In genomic region chr14:102507891-102508312, GRCh38 we compare ENCODE assay signal across 11 cellular contexts. TPM values are rescaled to one million over a fixed set of nuclear protein-coding genes. Genes with fewer than 3 reads are reported as not detected.
A peak's percentile ranks its signal among the peaks of the same experiment; 100 is the strongest.
DNase-seq lines count a peak whose midpoint lies in the region; TF ChIP-seq lines count a peak whose summit lies in the region.
"Had no signal": no experiment of that assay in that cellular context is flagged by ENCODE, and none has a peak within 500 bp of the region (broad histone marks: within the 10 kb centered on the region; RNA-seq: fewer than 3 reads in every experiment).

No MANE protein-coding gene starts in this region.

- H3K4me3 ChIP-seq in epithelial cell of esophagus (ENCODE audit: low read length) = peak overlapping the region; percentile 15

- peak overlapping the region; percentile 95 for H3K27ac Mint-ChIP-seq in progenitor cell of endocrine pancreas

- H3K9me3 Mint-ChIP-seq in progenitor cell of endocrine pancreas (ENCODE audit: low read depth) = no peaks in the 10 kb centered on the region

- no peaks in the 10 kb centered on the region for H3K27me3 Mint-ChIP-seq in progenitor cell of endocrine pancreas

- peak overlapping the region; percentile 76 for H3K4me3 Mint-ChIP-seq in progenitor cell of endocrine pancreas (ENCODE audit: low read depth)

- peak; percentile 24 for DNase-seq in NCI-H1694 treated with DMSO at 0.1 percent for 48 hours (lab: John Stamatoyannopoulos, UW)
- DNase-seq in NCI-H1694 (lab: John Stamatoyannopoulos, UW) = no peak
- peak; percentile 32 for DNase-seq in epithelial cell of esophagus (ENCODE audit: low read depth)
- DNase-seq in progenitor cell of endocrine pancreas (ENCODE audit: low spot score, unreplicated experiment) = no peak
- DNase-seq in NCI-H1417 (lab: John Stamatoyannopoulos, UW) = no peak
- no peak for DNase-seq in activated CD4-positive, CD25-positive, alpha-beta regulatory T cell treated with anti-CD3 and anti-CD28 coated beads, Interleukin-2, amount 50 U/mL, for 72 hours
- no peak for DNase-seq in NCI-H2196 (lab: John Stamatoyannopoulos, UW; ENCODE audit: unreplicated experiment)
- DNase-seq: ACHN; GM23248; stimulated activated CD8-positive, alpha-beta memory T cell treated with anti-CD3 and anti-CD28 coated beads, Interleukin-4, amount 100 ng/mL, for 48 hours had no signal

- peaks cover 4% of the 10 kb centered on the region for H3K36me3 Mint-ChIP-seq in progenitor cell of endocrine pancreas (ENCODE audit: insufficient read depth)

- peaks cover 15% of the 10 kb centered on the region for H3K4me1 Mint-ChIP-seq in progenitor cell of endocrine pancreas (ENCODE audit: low read depth)

- TF ChIP-seq CTCF in LNCAP (IDR thresholded peaks at IDR 0.05) = peak; percentile 28; the same call in 1 of the 2 replicates
- peak; percentile 39 for TF ChIP-seq CTCF in epithelial cell of esophagus (IDR thresholded peaks at IDR 0.05; ENCODE audit: insufficient read depth, low read depth, low read length, missing control alignments)
- TF ChIP-seq CTCF in progenitor cell of endocrine pancreas (IDR thresholded peaks at IDR 0.05; ENCODE audit: unreplicated experiment) = peak; percentile 27

RNA-seq across cellular contexts. Expression of gene ANKRD9, which starts 1.7 kb away (rescaled TPM):
- 24.5 and 26.5 TPM in 2 replicates for total RNA-seq in progenitor cell of endocrine pancreas

Comparison
In these comparisons a context has a peak if more than half of its experiments do, and no peak if none do; other contexts are left out.
1. DNase-seq: peak in NCI-H1694 treated with DMSO at 0.1 percent for 48 hours (single experiment) and epithelial cell of esophagus (single experiment); none in NCI-H1694 (single experiment), progenitor cell of endocrine pancreas (single experiment), NCI-H1417 (0 of 3), activated CD4-positive, CD25-positive, alpha-beta regulatory T cell treated with anti-CD3 and anti-CD28 coated beads, Interleukin-2, amount 50 U/mL, for 72 hours (single experiment) and NCI-H2196 (single experiment).
2. Peak in every context shown above with its lines, with median percentiles within 50 percentile points of each other: CTCF ChIP-seq.